In the genomic region with DNA sequence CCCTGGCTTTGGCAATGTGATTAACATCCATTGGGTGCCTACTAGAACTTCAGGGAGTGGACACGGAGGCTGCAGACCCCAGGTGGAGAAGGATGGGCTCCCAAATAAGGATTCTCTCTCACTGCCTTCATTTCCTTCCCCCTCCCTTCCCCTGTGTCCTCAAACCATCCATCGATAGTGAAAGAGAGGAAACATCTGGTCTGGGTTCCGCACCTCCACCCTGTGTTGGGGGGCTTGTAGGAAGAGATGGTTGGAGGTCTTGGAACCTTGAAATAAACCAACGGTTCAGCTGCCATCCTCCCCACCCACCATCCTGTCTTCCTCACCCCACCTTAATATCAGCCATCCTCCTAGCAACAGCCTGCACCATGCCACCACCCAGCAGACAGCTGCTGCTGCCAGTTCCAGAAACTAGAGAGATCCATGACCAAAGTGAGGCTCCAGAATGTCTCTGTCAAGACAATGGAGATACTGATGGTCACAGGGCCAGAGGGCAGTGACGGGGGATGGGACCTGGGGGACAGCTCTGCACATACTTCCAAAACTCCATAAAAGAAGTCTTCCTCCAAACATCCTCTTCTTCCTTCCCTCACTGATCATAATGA, we compare ENCODE assay signal across 1 cellular context.
TF ChIP-seq lines count a peak whose summit lies in the region.

No MANE protein-coding gene starts in this region.

TF ChIP-seq in IMR-90, 13 proteins besides CTCF, POLR2A, EP300 and RAD21 (continued from another document):
- TF ChIP-seq, protein P1, sequence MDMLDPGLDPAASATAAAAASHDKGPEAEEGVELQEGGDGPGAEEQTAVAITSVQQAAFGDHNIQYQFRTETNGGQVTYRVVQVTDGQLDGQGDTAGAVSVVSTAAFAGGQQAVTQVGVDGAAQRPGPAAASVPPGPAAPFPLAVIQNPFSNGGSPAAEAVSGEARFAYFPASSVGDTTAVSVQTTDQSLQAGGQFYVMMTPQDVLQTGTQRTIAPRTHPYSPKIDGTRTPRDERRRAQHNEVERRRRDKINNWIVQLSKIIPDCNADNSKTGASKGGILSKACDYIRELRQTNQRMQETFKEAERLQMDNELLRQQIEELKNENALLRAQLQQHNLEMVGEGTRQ (IDR thresholded peaks at IDR 0.05; ENCODE audit: low read depth, low read length), result no peak
- no peak for TF ChIP-seq RCOR1 (IDR thresholded peaks at IDR 0.05; ENCODE audit: insufficient replicate concordance, low read length)
- TF ChIP-seq, protein P2, sequence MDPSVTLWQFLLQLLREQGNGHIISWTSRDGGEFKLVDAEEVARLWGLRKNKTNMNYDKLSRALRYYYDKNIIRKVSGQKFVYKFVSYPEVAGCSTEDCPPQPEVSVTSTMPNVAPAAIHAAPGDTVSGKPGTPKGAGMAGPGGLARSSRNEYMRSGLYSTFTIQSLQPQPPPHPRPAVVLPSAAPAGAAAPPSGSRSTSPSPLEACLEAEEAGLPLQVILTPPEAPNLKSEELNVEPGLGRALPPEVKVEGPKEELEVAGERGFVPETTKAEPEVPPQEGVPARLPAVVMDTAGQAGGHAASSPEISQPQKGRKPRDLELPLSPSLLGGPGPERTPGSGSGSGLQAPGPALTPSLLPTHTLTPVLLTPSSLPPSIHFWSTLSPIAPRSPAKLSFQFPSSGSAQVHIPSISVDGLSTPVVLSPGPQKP (IDR thresholded peaks at IDR 0.05; ENCODE audit: borderline replicate concordance, low read depth, low read length), result no peak
